1 cellular context compared by ENCODE assay signal in the genomic region with DNA sequence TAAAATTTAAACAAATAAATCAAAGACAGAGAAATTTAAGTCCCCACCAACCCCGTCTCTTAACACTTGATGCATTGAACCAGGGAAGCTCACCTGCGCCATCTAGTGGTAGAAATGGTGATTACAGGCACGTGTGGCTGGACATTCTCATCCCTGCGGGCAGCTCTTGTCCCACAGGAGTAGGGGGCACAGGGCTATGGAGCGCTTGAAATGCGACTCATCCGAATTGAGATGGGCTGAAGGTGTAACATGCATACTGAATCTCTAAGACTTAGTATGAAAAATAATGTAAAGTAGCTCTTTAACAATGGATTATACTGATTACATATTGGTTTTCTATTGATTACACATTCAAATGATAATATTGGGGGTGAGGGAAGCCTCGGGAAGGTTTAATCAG.
TF ChIP-seq lines count a peak whose summit lies in the region.

No MANE protein-coding gene starts in this region.

TF ChIP-seq in GM12878, 131 proteins besides CTCF, POLR2A, EP300 and RAD21 (continued from another document and continues in another):
- TF ChIP-seq, protein P1, sequence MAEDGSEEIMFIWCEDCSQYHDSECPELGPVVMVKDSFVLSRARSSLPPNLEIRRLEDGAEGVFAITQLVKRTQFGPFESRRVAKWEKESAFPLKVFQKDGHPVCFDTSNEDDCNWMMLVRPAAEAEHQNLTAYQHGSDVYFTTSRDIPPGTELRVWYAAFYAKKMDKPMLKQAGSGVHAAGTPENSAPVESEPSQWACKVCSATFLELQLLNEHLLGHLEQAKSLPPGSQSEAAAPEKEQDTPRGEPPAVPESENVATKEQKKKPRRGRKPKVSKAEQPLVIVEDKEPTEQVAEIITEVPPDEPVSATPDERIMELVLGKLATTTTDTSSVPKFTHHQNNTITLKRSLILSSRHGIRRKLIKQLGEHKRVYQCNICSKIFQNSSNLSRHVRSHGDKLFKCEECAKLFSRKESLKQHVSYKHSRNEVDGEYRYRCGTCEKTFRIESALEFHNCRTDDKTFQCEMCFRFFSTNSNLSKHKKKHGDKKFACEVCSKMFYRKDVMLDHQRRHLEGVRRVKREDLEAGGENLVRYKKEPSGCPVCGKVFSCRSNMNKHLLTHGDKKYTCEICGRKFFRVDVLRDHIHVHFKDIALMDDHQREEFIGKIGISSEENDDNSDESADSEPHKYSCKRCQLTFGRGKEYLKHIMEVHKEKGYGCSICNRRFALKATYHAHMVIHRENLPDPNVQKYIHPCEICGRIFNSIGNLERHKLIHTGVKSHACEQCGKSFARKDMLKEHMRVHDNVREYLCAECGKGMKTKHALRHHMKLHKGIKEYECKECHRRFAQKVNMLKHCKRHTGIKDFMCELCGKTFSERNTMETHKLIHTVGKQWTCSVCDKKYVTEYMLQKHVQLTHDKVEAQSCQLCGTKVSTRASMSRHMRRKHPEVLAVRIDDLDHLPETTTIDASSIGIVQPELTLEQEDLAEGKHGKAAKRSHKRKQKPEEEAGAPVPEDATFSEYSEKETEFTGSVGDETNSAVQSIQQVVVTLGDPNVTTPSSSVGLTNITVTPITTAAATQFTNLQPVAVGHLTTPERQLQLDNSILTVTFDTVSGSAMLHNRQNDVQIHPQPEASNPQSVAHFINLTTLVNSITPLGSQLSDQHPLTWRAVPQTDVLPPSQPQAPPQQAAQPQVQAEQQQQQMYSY (CRISPR knock-in tag; IDR thresholded peaks at IDR 0.05) = no peak
- TF ChIP-seq FOXM1 (IDR thresholded peaks at IDR 0.05; ENCODE audit: low read depth, low read length) (no peak), IKZF2 (IDR thresholded peaks at IDR 0.05) (no peak), CHD2 (IDR thresholded peaks at IDR 0.05; ENCODE audit: borderline replicate concordance, low read depth, low read length) (no peak), ZNF24 (IDR thresholded peaks at IDR 0.05) (no peak), CEBPB (IDR thresholded peaks at IDR 0.05; ENCODE audit: borderline replicate concordance in 1 of 2, low read depth in 2 of 2, low read length in 2 of 2) (no peak), JUNB (IDR thresholded peaks at IDR 0.05) (no peak), SREBF1 (IDR thresholded peaks at IDR 0.05; ENCODE audit: low read length) (no peak), TARDBP (IDR thresholded peaks at IDR 0.05; ENCODE audit: borderline replicate concordance) (no peak), BCL11A (IDR thresholded peaks at IDR 0.05; ENCODE audit: low read depth, low read length) (no peak), SUPT20H (IDR thresholded peaks at IDR 0.05; ENCODE audit: borderline replicate concordance, control insufficient read depth, low read depth, low read length) (no peak), PAX8 (IDR thresholded peaks at IDR 0.05) (no peak), SP1 (IDR thresholded peaks at IDR 0.05; ENCODE audit: low read depth, low read length) (no peak), SMC3 (IDR thresholded peaks at IDR 0.05; ENCODE audit: borderline replicate concordance, low read length) (peak; percentile 94), RUNX3 (IDR thresholded peaks at IDR 0.05; ENCODE audit: low read length) (no peak), EZH2 (IDR thresholded peaks at IDR 0.05; ENCODE audit: borderline replicate concordance, control insufficient read depth, low read depth, low read length) (no peak), NFXL1 (IDR thresholded peaks at IDR 0.05; ENCODE audit: borderline replicate concordance) (no peak), PML (IDR thresholded peaks at IDR 0.05; ENCODE audit: low read length) (no peak), YY1 (IDR thresholded peaks at IDR 0.05; ENCODE audit: low read depth, low read length) (0 out of 2 replicates have a peak, but pooled peaks have one; percentile 51), ETV6 (conservative IDR thresholded peaks at IDR 0.05 in 1 of 2, IDR thresholded peaks at IDR 0.05 in 1 of 2; ENCODE audit: borderline replicate concordance in 1 of 2, low read depth in 1 of 2) (no peak), POLR2AphosphoS2 (IDR thresholded peaks at IDR 0.05; ENCODE audit: low read depth, low read length) (no peak), MXI1 (IDR thresholded peaks at IDR 0.05; ENCODE audit: low read depth, low read length) (0 out of 2 replicates have a peak, but pooled peaks have one; percentile 32), TCF3 (IDR thresholded peaks at IDR 0.05; ENCODE audit: borderline replicate concordance, insufficient read depth, low read depth, low read length) (no peak), POLR2AphosphoS5 (IDR thresholded peaks at IDR 0.05; ENCODE audit: low read length) (no peak)
- TF ChIP-seq, protein P2, sequence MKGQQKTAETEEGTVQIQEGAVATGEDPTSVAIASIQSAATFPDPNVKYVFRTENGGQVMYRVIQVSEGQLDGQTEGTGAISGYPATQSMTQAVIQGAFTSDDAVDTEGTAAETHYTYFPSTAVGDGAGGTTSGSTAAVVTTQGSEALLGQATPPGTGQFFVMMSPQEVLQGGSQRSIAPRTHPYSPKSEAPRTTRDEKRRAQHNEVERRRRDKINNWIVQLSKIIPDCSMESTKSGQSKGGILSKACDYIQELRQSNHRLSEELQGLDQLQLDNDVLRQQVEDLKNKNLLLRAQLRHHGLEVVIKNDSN (IDR thresholded peaks at IDR 0.05; ENCODE audit: borderline replicate concordance, extremely low read length, insufficient read depth, low read depth, low read length) = peak; percentile 36
- TF ChIP-seq, protein P3, sequence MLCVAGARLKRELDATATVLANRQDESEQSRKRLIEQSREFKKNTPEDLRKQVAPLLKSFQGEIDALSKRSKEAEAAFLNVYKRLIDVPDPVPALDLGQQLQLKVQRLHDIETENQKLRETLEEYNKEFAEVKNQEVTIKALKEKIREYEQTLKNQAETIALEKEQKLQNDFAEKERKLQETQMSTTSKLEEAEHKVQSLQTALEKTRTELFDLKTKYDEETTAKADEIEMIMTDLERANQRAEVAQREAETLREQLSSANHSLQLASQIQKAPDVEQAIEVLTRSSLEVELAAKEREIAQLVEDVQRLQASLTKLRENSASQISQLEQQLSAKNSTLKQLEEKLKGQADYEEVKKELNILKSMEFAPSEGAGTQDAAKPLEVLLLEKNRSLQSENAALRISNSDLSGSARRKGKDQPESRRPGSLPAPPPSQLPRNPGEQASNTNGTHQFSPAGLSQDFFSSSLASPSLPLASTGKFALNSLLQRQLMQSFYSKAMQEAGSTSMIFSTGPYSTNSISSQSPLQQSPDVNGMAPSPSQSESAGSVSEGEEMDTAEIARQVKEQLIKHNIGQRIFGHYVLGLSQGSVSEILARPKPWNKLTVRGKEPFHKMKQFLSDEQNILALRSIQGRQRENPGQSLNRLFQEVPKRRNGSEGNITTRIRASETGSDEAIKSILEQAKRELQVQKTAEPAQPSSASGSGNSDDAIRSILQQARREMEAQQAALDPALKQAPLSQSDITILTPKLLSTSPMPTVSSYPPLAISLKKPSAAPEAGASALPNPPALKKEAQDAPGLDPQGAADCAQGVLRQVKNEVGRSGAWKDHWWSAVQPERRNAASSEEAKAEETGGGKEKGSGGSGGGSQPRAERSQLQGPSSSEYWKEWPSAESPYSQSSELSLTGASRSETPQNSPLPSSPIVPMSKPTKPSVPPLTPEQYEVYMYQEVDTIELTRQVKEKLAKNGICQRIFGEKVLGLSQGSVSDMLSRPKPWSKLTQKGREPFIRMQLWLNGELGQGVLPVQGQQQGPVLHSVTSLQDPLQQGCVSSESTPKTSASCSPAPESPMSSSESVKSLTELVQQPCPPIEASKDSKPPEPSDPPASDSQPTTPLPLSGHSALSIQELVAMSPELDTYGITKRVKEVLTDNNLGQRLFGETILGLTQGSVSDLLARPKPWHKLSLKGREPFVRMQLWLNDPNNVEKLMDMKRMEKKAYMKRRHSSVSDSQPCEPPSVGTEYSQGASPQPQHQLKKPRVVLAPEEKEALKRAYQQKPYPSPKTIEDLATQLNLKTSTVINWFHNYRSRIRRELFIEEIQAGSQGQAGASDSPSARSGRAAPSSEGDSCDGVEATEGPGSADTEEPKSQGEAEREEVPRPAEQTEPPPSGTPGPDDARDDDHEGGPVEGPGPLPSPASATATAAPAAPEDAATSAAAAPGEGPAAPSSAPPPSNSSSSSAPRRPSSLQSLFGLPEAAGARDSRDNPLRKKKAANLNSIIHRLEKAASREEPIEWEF (IDR thresholded peaks at IDR 0.05; ENCODE audit: insufficient replicate concordance, low read depth, low read length) = no peak
- TF ChIP-seq, protein P4, sequence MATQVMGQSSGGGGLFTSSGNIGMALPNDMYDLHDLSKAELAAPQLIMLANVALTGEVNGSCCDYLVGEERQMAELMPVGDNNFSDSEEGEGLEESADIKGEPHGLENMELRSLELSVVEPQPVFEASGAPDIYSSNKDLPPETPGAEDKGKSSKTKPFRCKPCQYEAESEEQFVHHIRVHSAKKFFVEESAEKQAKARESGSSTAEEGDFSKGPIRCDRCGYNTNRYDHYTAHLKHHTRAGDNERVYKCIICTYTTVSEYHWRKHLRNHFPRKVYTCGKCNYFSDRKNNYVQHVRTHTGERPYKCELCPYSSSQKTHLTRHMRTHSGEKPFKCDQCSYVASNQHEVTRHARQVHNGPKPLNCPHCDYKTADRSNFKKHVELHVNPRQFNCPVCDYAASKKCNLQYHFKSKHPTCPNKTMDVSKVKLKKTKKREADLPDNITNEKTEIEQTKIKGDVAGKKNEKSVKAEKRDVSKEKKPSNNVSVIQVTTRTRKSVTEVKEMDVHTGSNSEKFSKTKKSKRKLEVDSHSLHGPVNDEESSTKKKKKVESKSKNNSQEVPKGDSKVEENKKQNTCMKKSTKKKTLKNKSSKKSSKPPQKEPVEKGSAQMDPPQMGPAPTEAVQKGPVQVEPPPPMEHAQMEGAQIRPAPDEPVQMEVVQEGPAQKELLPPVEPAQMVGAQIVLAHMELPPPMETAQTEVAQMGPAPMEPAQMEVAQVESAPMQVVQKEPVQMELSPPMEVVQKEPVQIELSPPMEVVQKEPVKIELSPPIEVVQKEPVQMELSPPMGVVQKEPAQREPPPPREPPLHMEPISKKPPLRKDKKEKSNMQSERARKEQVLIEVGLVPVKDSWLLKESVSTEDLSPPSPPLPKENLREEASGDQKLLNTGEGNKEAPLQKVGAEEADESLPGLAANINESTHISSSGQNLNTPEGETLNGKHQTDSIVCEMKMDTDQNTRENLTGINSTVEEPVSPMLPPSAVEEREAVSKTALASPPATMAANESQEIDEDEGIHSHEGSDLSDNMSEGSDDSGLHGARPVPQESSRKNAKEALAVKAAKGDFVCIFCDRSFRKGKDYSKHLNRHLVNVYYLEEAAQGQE (IDR thresholded peaks at IDR 0.05; ENCODE audit: low read depth, low read length) = no peak
- TF ChIP-seq, protein P5, sequence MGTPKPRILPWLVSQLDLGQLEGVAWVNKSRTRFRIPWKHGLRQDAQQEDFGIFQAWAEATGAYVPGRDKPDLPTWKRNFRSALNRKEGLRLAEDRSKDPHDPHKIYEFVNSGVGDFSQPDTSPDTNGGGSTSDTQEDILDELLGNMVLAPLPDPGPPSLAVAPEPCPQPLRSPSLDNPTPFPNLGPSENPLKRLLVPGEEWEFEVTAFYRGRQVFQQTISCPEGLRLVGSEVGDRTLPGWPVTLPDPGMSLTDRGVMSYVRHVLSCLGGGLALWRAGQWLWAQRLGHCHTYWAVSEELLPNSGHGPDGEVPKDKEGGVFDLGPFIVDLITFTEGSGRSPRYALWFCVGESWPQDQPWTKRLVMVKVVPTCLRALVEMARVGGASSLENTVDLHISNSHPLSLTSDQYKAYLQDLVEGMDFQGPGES (IDR thresholded peaks at IDR 0.05) = no peak
- TF ChIP-seq, protein P6, sequence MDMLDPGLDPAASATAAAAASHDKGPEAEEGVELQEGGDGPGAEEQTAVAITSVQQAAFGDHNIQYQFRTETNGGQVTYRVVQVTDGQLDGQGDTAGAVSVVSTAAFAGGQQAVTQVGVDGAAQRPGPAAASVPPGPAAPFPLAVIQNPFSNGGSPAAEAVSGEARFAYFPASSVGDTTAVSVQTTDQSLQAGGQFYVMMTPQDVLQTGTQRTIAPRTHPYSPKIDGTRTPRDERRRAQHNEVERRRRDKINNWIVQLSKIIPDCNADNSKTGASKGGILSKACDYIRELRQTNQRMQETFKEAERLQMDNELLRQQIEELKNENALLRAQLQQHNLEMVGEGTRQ (IDR thresholded peaks at IDR 0.05; ENCODE audit: borderline replicate concordance, low read depth, low read length) = no peak
- TF ChIP-seq, protein P7, sequence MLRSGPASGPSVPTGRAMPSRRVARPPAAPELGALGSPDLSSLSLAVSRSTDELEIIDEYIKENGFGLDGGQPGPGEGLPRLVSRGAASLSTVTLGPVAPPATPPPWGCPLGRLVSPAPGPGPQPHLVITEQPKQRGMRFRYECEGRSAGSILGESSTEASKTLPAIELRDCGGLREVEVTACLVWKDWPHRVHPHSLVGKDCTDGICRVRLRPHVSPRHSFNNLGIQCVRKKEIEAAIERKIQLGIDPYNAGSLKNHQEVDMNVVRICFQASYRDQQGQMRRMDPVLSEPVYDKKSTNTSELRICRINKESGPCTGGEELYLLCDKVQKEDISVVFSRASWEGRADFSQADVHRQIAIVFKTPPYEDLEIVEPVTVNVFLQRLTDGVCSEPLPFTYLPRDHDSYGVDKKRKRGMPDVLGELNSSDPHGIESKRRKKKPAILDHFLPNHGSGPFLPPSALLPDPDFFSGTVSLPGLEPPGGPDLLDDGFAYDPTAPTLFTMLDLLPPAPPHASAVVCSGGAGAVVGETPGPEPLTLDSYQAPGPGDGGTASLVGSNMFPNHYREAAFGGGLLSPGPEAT (IDR thresholded peaks at IDR 0.05; ENCODE audit: low read depth) = no peak
- TF ChIP-seq, protein P8, sequence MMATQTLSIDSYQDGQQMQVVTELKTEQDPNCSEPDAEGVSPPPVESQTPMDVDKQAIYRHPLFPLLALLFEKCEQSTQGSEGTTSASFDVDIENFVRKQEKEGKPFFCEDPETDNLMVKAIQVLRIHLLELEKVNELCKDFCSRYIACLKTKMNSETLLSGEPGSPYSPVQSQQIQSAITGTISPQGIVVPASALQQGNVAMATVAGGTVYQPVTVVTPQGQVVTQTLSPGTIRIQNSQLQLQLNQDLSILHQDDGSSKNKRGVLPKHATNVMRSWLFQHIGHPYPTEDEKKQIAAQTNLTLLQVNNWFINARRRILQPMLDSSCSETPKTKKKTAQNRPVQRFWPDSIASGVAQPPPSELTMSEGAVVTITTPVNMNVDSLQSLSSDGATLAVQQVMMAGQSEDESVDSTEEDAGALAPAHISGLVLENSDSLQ (IDR thresholded peaks at IDR 0.05) = no peak
- TF ChIP-seq, protein P9, sequence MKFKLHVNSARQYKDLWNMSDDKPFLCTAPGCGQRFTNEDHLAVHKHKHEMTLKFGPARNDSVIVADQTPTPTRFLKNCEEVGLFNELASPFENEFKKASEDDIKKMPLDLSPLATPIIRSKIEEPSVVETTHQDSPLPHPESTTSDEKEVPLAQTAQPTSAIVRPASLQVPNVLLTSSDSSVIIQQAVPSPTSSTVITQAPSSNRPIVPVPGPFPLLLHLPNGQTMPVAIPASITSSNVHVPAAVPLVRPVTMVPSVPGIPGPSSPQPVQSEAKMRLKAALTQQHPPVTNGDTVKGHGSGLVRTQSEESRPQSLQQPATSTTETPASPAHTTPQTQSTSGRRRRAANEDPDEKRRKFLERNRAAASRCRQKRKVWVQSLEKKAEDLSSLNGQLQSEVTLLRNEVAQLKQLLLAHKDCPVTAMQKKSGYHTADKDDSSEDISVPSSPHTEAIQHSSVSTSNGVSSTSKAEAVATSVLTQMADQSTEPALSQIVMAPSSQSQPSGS (IDR thresholded peaks at IDR 0.05; ENCODE audit: low read length) = no peak
- TF ChIP-seq, protein P10, sequence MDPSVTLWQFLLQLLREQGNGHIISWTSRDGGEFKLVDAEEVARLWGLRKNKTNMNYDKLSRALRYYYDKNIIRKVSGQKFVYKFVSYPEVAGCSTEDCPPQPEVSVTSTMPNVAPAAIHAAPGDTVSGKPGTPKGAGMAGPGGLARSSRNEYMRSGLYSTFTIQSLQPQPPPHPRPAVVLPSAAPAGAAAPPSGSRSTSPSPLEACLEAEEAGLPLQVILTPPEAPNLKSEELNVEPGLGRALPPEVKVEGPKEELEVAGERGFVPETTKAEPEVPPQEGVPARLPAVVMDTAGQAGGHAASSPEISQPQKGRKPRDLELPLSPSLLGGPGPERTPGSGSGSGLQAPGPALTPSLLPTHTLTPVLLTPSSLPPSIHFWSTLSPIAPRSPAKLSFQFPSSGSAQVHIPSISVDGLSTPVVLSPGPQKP (IDR thresholded peaks at IDR 0.05; ENCODE audit: low read depth, low read length) = no peak
